21 cellular contexts compared by ENCODE assay signal in genomic region chr2:26336719-26337118, GRCh38. TPM values are rescaled to one million over a fixed set of nuclear protein-coding genes. Genes with fewer than 3 reads are reported as not detected.
"Had no signal": no experiment of that assay in that cellular context is flagged by ENCODE, and none has a peak within 500 bp of the region (broad histone marks: within the 10 kb centered on the region; RNA-seq: fewer than 3 reads in every experiment).

No MANE protein-coding gene starts in this region.

- H3K4me3 ChIP-seq: dorsolateral prefrontal cortex, lung, ovary, right lobe of liver, testis, tibial artery had no signal

- H3K4me1 Mint-ChIP-seq: immature natural killer cell, memory B cell, natural killer cell had no signal

- H3K27me3 Mint-ChIP-seq: memory B cell; stimulated activated naive B cell treated with anti-CD40 and anti-IgM and Interleukin-4, amounts not matched to agents 10 μg/mL and 1 μg/mL and 100 μg/mL, for 72 hours had no signal

- DNase-seq: dorsolateral prefrontal cortex; effector CD4-positive, alpha-beta T cell; hypothalamus; immature natural killer cell; islet precursor cell; left ventricle myocardium superior; natural killer cell; occipital lobe; ovary; right lobe of liver; small intestine; stimulated activated CD4-positive, alpha-beta T cell treated with anti-CD3 and anti-CD28 coated beads, Interleukin-15, amount 100 ng/mL, for 24 hours; stimulated activated CD4-positive, alpha-beta T cell treated with anti-CD3 and anti-CD28 coated beads, Interleukin-2, amount 100 ng/mL, for 48 hours; stimulated activated naive B cell treated with anti-CD40 and anti-IgM and Interleukin-4, amounts not matched to agents 10 μg/mL and 1 μg/mL and 100 μg/mL, for 72 hours; substantia nigra; testis; tibial artery had no signal

- ATAC-seq: left ventricle myocardium superior; natural killer cell; right lobe of liver; stimulated activated naive B cell treated with anti-CD40 and anti-IgM and Interleukin-4, amounts not matched to agents 10 μg/mL and 1 μg/mL and 100 μg/mL, for 72 hours had no signal

- H3K4me3 Mint-ChIP-seq: immature natural killer cell; memory B cell; natural killer cell; stimulated activated naive B cell treated with anti-CD40 and anti-IgM and Interleukin-4, amounts not matched to agents 10 μg/mL and 1 μg/mL and 100 μg/mL, for 72 hours; type B pancreatic cell had no signal

- H3K27ac ChIP-seq: dorsolateral prefrontal cortex, ovary, right lobe of liver, testis, tibial artery had no signal

- H3K36me3 Mint-ChIP-seq: memory B cell, natural killer cell, type B pancreatic cell had no signal

- H3K9me3 Mint-ChIP-seq: immature natural killer cell; memory B cell; natural killer cell; stimulated activated naive B cell treated with anti-CD40 and anti-IgM and Interleukin-4, amounts not matched to agents 10 μg/mL and 1 μg/mL and 100 μg/mL, for 72 hours; type B pancreatic cell had no signal

- H3K27me3 ChIP-seq: dorsolateral prefrontal cortex, ovary, right lobe of liver, testis, tibial artery had no signal

- H3K9me3 ChIP-seq: ovary, right lobe of liver, testis, tibial artery had no signal

- H3K27ac Mint-ChIP-seq: immature natural killer cell; memory B cell; natural killer cell; stimulated activated naive B cell treated with anti-CD40 and anti-IgM and Interleukin-4, amounts not matched to agents 10 μg/mL and 1 μg/mL and 100 μg/mL, for 72 hours; type B pancreatic cell had no signal

- H3K4me1 ChIP-seq: right lobe of liver, testis, tibial artery had no signal

- H3K36me3 ChIP-seq: ovary, tibial artery had no signal

RNA-seq across cellular contexts. Expression of gene ADGRF3, which starts 9.9 kb away (rescaled TPM):
- total RNA-seq: left ventricle myocardium superior, posterior vena cava had no signal
